17 cellular contexts compared by ENCODE assay signal in genomic region chr10:112448903-112449302, GRCh38. TPM values are rescaled to one million over a fixed set of nuclear protein-coding genes. Genes with fewer than 3 reads are reported as not detected.
DNase-seq lines count a peak whose midpoint lies in the region; ATAC-seq and TF ChIP-seq lines count a peak whose summit lies in the region.
"Had no signal": no experiment of that assay in that cellular context is flagged by ENCODE, and none has a peak within 500 bp of the region (broad histone marks: within the 10 kb centered on the region; RNA-seq: fewer than 3 reads in every experiment).

No MANE protein-coding gene starts in this region.

- peaks cover 23% of the 10 kb centered on the region for H3K36me3 Mint-ChIP-seq in activated CD4-positive, alpha-beta T cell treated with anti-CD3 and anti-CD28 coated beads, Interleukin-2, amount 10 ng/mL, durations not matched to agents 24 days and 14 days (ENCODE audit: low read depth)
- peaks cover 51% of the 10 kb centered on the region for H3K36me3 Mint-ChIP-seq in activated T-helper 17 cell treated with anti-CD3 and anti-CD28 coated beads, Interleukin-2, amount 50 U/mL, for 72 hours (ENCODE audit: low read depth)
- peaks cover 26% of the 10 kb centered on the region for H3K36me3 Mint-ChIP-seq in nephron progenitor cell (ENCODE audit: low read depth)

- H3K4me2 ChIP-seq in Loucy (ENCODE audit: low read depth, low read length, poor library complexity, severe bottlenecking), result peak overlapping the region; percentile 93

- intact Hi-C loops in activated CD4-positive, alpha-beta T cell treated with anti-CD3 and anti-CD28 coated beads, Interleukin-2, amount 10 ng/mL, durations not matched to agents 24 days and 14 days (cut with micrococcal nuclease), result no loop called here
- intact Hi-C loops in A673 (cut with micrococcal nuclease; ENCODE audit: unreplicated experiment), result no loop called here

- no peak for ATAC-seq in activated T-helper 17 cell treated with anti-CD3 and anti-CD28 coated beads, Interleukin-2, amount 50 U/mL, for 72 hours (replicated peaks)
- no peak for ATAC-seq in HG02973 (IDR thresholded peaks at IDR 0.05; ENCODE audit: unreplicated experiment)
- ATAC-seq: heart right ventricle, left lobe of liver had no signal

- CTCF ChIA-PET in A673 (lab: Charles Lee), result no interaction called here

- H3K36me3 ChIP-seq in Loucy (ENCODE audit: insufficient read depth, low read length) (no peaks in the 10 kb centered on the region), A673 (ENCODE audit: insufficient read depth, low read length, poor library complexity, severe bottlenecking) (peaks cover 10% of the 10 kb centered on the region)

- peaks cover 88% of the 10 kb centered on the region for H3K79me2 ChIP-seq in Loucy (ENCODE audit: insufficient read depth, low read length)

- peak overlapping the region; percentile 93 for H3K4me3 ChIP-seq in Loucy (ENCODE audit: low read length, poor library complexity, severe bottlenecking)
- H3K4me3 ChIP-seq in A673 (ENCODE audit: low read depth, low read length, poor library complexity, severe bottlenecking), result no peak overlapping the region
- H3K4me3 ChIP-seq: testis had no signal

- TF ChIP-seq CTCF in Loucy (conservative IDR thresholded peaks at IDR 0.05; ENCODE audit: low read length) (no peak), nephron progenitor cell (IDR thresholded peaks at IDR 0.05) (no peak), A673 (conservative IDR thresholded peaks at IDR 0.05; ENCODE audit: low read depth, low read length) (no peak)

- no peak overlapping the region for H3K27ac ChIP-seq in A673 (ENCODE audit: low read depth, low read length, poor library complexity, severe bottlenecking)
- H3K27ac ChIP-seq: heart right ventricle, neutrophil, testis, VCaP had no signal

- no peak for DNase-seq in activated CD4-positive, alpha-beta T cell treated with anti-CD3 and anti-CD28 coated beads, Interleukin-2, amount 10 ng/mL, durations not matched to agents 24 days and 14 days
- no peak for DNase-seq in activated CD4-positive, alpha-beta T cell treated with anti-CD3 and anti-CD28 coated beads, Interleukin-2, amount 50 U/mL, for 48 hours
- DNase-seq in nephron progenitor cell (no peak), A673 (ENCODE audit: low spot score) (no peak)
- no peak for DNase-seq in stimulated activated CD4-positive, alpha-beta T cell treated with anti-CD3 and anti-CD28 coated beads, Interleukin-12 subunit alpha, Interleukin-12 subunit beta, amount 100 ng/mL, for 4 hours
- DNase-seq: activated effector memory CD4-positive, alpha-beta T cell treated with Interleukin-2 at 50 U/mL for 16 hours; central memory CD4-positive, alpha-beta T cell; heart right ventricle; NCI-H1105 treated with DMSO at 0.1 percent for 48 hours; NCI-H510A; testis had no signal

- H4K20me1 ChIP-seq in Loucy (ENCODE audit: insufficient read depth, low read length, poor library complexity, severe bottlenecking), result peaks cover 11% of the 10 kb centered on the region

- POLR2A ChIA-PET in A673 (lab: Charles Lee; ENCODE audit: low non-redundant PET), result no interaction called here

- H3K27me3 ChIP-seq in Loucy (ENCODE audit: insufficient read depth, low read length, poor library complexity, severe bottlenecking) (no peaks in the 10 kb centered on the region), A673 (replicated peaks; ENCODE audit: insufficient read depth, low read depth, low read length, poor library complexity) (no peaks in the 10 kb centered on the region)
- H3K27me3 ChIP-seq: heart right ventricle, neutrophil, testis had no signal

- H3K9me2 ChIP-seq in Loucy (replicated peaks; ENCODE audit: low read depth, low read length), result no peaks in the 10 kb centered on the region

- H3K4me3 Mint-ChIP-seq in activated CD4-positive, alpha-beta T cell treated with anti-CD3 and anti-CD28 coated beads, Interleukin-2, amount 10 ng/mL, durations not matched to agents 24 days and 14 days, result peak overlapping the region; percentile 92
- H3K4me3 Mint-ChIP-seq in activated T-helper 17 cell treated with anti-CD3 and anti-CD28 coated beads, Interleukin-2, amount 50 U/mL, for 72 hours, result peak overlapping the region; percentile 89
- peak overlapping the region; percentile 95 for H3K4me3 Mint-ChIP-seq in nephron progenitor cell

- H3F3A ChIP-seq in Loucy (ENCODE audit: low read depth), result no peaks in the 10 kb centered on the region

- H3K9me3 Mint-ChIP-seq in activated CD4-positive, alpha-beta T cell treated with anti-CD3 and anti-CD28 coated beads, Interleukin-2, amount 10 ng/mL, durations not matched to agents 24 days and 14 days, result no peaks in the 10 kb centered on the region
- no peaks in the 10 kb centered on the region for H3K9me3 Mint-ChIP-seq in activated T-helper 17 cell treated with anti-CD3 and anti-CD28 coated beads, Interleukin-2, amount 50 U/mL, for 72 hours
- peaks cover 12% of the 10 kb centered on the region for H3K9me3 Mint-ChIP-seq in nephron progenitor cell

- H2AFZ ChIP-seq in Loucy (ENCODE audit: low read length), result no peak overlapping the region

- no TSS peak for BruUV-seq in A673 (replicated peaks; lab: Mats Ljungman, UMichigan)

- H3K27me3 Mint-ChIP-seq in activated CD4-positive, alpha-beta T cell treated with anti-CD3 and anti-CD28 coated beads, Interleukin-2, amount 10 ng/mL, durations not matched to agents 24 days and 14 days, result no peaks in the 10 kb centered on the region
- H3K27me3 Mint-ChIP-seq in activated T-helper 17 cell treated with anti-CD3 and anti-CD28 coated beads, Interleukin-2, amount 50 U/mL, for 72 hours, result no peaks in the 10 kb centered on the region
- peaks cover 2% of the 10 kb centered on the region for H3K27me3 Mint-ChIP-seq in nephron progenitor cell (ENCODE audit: low read depth, poor library complexity)

- H3K4me1 ChIP-seq in Loucy (ENCODE audit: insufficient read depth, low read length, poor library complexity, severe bottlenecking), result peaks cover 45% of the 10 kb centered on the region
- peaks cover 5% of the 10 kb centered on the region for H3K4me1 ChIP-seq in A673 (ENCODE audit: insufficient read depth, low read length, poor library complexity, severe bottlenecking)

- H3K4me1 Mint-ChIP-seq in activated CD4-positive, alpha-beta T cell treated with anti-CD3 and anti-CD28 coated beads, Interleukin-2, amount 10 ng/mL, durations not matched to agents 24 days and 14 days, result peaks cover 26% of the 10 kb centered on the region
- H3K4me1 Mint-ChIP-seq in activated T-helper 17 cell treated with anti-CD3 and anti-CD28 coated beads, Interleukin-2, amount 50 U/mL, for 72 hours, result peaks cover 13% of the 10 kb centered on the region
- H3K4me1 Mint-ChIP-seq in nephron progenitor cell, result peaks cover 31% of the 10 kb centered on the region

- peak overlapping the region; percentile 92 for H3K9ac ChIP-seq in Loucy (ENCODE audit: low read depth, low read length, poor library complexity, severe bottlenecking)

- H3K9me3 ChIP-seq in Loucy (ENCODE audit: insufficient read depth, low read depth, low read length) (no peaks in the 10 kb centered on the region), A673 (ENCODE audit: low read depth, low read length, poor library complexity, severe bottlenecking) (no peaks in the 10 kb centered on the region)
- H3K9me3 ChIP-seq: neutrophil, testis had no signal

- H3K27ac Mint-ChIP-seq in activated CD4-positive, alpha-beta T cell treated with anti-CD3 and anti-CD28 coated beads, Interleukin-2, amount 10 ng/mL, durations not matched to agents 24 days and 14 days, result peak overlapping the region; percentile 40
- peak overlapping the region; percentile 58 for H3K27ac Mint-ChIP-seq in activated T-helper 17 cell treated with anti-CD3 and anti-CD28 coated beads, Interleukin-2, amount 50 U/mL, for 72 hours
- H3K27ac Mint-ChIP-seq in nephron progenitor cell, result no peak overlapping the region

RNA-seq across cellular contexts. Expression of gene VTI1A, which starts 1.9 kb away (rescaled TPM):
- 35.2 and 38.4 TPM in 2 replicates for total RNA-seq in activated CD4-positive, alpha-beta T cell treated with anti-CD3 and anti-CD28 coated beads, Interleukin-2, amount 10 ng/mL, durations not matched to agents 24 days and 14 days
- total RNA-seq in activated T-helper 17 cell treated with anti-CD3 and anti-CD28 coated beads, Interleukin-2, amount 50 U/mL, for 72 hours, result 10 to 100 TPM; 35.2 to 46.9 TPM
- 36.1 and 38.7 TPM in 2 replicates for total RNA-seq in A673 (2021)

RNA-seq across cellular contexts. Expression of gene ZDHHC6, which starts 2.2 kb away (rescaled TPM):
- 45.5 and 47.7 TPM in 2 replicates for total RNA-seq in activated CD4-positive, alpha-beta T cell treated with anti-CD3 and anti-CD28 coated beads, Interleukin-2, amount 10 ng/mL, durations not matched to agents 24 days and 14 days
- 10 to 100 TPM; 45.4 to 56.2 TPM for total RNA-seq in activated T-helper 17 cell treated with anti-CD3 and anti-CD28 coated beads, Interleukin-2, amount 50 U/mL, for 72 hours
- 34.8 and 38.8 TPM in 2 replicates for total RNA-seq in A673 (2021)
